In the genomic region with DNA sequence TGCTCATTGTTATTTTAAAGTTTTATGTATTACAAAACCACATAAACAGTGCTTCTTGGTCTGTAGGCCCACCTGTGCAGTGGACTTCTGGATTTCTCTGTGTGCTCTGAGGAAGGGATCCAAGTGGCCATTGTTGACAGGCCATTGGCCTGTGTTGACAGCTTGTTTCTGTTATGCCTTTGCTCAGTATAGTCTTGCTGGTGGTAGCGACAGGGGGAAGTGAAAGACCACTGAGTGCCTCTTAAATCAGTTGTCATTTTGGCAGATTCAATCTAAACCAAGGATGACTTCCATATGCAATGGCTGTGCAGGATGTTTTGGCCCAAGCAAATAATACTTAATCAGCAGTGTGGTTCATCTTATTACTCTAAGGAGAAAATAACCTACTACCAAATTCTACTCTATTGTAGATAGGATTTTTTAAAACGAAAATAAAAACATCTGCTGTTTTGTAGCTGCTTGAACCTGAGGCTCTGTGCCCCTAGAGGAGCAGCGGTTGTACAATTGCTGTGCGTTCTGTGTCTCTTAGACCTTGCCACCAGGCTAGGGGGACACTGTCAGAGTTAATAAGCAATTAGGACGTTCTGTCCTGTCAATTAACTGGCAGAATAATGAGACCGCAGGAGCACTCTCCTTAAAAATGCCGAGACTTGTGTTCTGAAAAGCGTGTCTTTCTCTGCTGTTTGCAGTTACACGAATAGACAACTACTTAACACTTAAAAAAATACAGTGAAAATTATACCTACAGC, we compare ENCODE assay signal across 15 cellular contexts.
A peak's percentile ranks its signal among the peaks of the same experiment; 100 is the strongest.
DNase-seq lines count a peak whose midpoint lies in the region; ATAC-seq and TF ChIP-seq lines count a peak whose summit lies in the region.
"Had no signal": no experiment of that assay in that cellular context is flagged by ENCODE, and none has a peak within 500 bp of the region (broad histone marks: within the 10 kb centered on the region; RNA-seq: fewer than 3 reads in every experiment).

No MANE protein-coding gene starts in this region.

- H3K9me2 ChIP-seq in SK-N-SH, result no peaks in the 10 kb centered on the region

- H3K4me3 Mint-ChIP-seq in memory B cell, result no peak overlapping the region
- H3K4me3 Mint-ChIP-seq: activated naive CD4-positive, alpha-beta T cell treated with anti-CD3 and anti-CD28 coated beads, Interleukin-2, amount 50 U/mL, for 24 hours had no signal

- DNase-seq in memory B cell (ENCODE audit: low spot score in 2 of 2) (no peak), amniotic stem cell (lab: John Stamatoyannopoulos, UW) (no peak), SK-N-SH (no peak)
- no peak for DNase-seq in NK-92 treated with Interleukin-12 subunit alpha and Interleukin-12 subunit beta, amount 100 ng/mL, for 24 hours (lab: John Stamatoyannopoulos, UW)
- DNase-seq: activated CD4-positive, alpha-beta T cell treated with anti-CD3 and anti-CD28 coated beads for 4 hours; Calu3; stimulated activated naive CD4-positive, alpha-beta T cell treated with Interleukin-2 at 50 U/mL for 16 hours had no signal

- H3K4me1 Mint-ChIP-seq in memory B cell, result peaks cover 9% of the 10 kb centered on the region
- H3K4me1 Mint-ChIP-seq: activated naive CD4-positive, alpha-beta T cell treated with anti-CD3 and anti-CD28 coated beads, Interleukin-2, amount 50 U/mL, for 24 hours had no signal

- H3K36me3 ChIP-seq in SK-N-SH (replicated peaks in 1 of 2; ENCODE audit: control insufficient read depth in 1 of 2, insufficient read depth in 2 of 2, low read length in 1 of 2), result no peaks in the 10 kb centered on the region

- H3K27ac Mint-ChIP-seq in memory B cell, result peak overlapping the region; percentile 14
- H3K27ac Mint-ChIP-seq: activated naive CD4-positive, alpha-beta T cell treated with anti-CD3 and anti-CD28 coated beads, Interleukin-2, amount 50 U/mL, for 24 hours had no signal

- H3K9me3 ChIP-seq in SK-N-SH, result no peaks in the 10 kb centered on the region

- ATAC-seq in GM18868 (IDR thresholded peaks at IDR 0.05; ENCODE audit: unreplicated experiment), result peak; percentile 88
- ATAC-seq in HG02571 (IDR thresholded peaks at IDR 0.05; ENCODE audit: unreplicated experiment), result peak; percentile 59
- peak; percentile 77 for ATAC-seq in HG03139 (IDR thresholded peaks at IDR 0.05; ENCODE audit: unreplicated experiment)
- peak; percentile 46 for ATAC-seq in memory B cell (ENCODE audit: low read depth)
- no peak for ATAC-seq in HG02678 (IDR thresholded peaks at IDR 0.05; ENCODE audit: unreplicated experiment)
- ATAC-seq: Right ventricle myocardium inferior had no signal

- no peaks in the 10 kb centered on the region for H3K27me3 Mint-ChIP-seq in memory B cell
- H3K27me3 Mint-ChIP-seq: activated naive CD4-positive, alpha-beta T cell treated with anti-CD3 and anti-CD28 coated beads, Interleukin-2, amount 50 U/mL, for 24 hours had no signal

- no peak for TF ChIP-seq RAD21 in SK-N-SH (IDR thresholded peaks at IDR 0.05; ENCODE audit: low read length)

- no peaks in the 10 kb centered on the region for H3K4me1 ChIP-seq in SK-N-SH (ENCODE audit: control insufficient read depth in 1 of 2, insufficient read depth in 2 of 2, low read depth in 1 of 2, low read length in 1 of 2)
- H3K4me1 ChIP-seq: parathyroid adenoma had no signal

- peaks cover 8% of the 10 kb centered on the region for H3K9me3 Mint-ChIP-seq in memory B cell

- no peak overlapping the region for H2AFZ ChIP-seq in SK-N-SH (ENCODE audit: low read depth)
- H2AFZ ChIP-seq: parathyroid adenoma had no signal

- no peaks in the 10 kb centered on the region for H3K79me2 ChIP-seq in SK-N-SH (ENCODE audit: insufficient read depth)
- H3K79me2 ChIP-seq: parathyroid adenoma had no signal

- no peak overlapping the region for H3K27ac ChIP-seq in SK-N-SH (ENCODE audit: low read depth in 2 of 2, low read length in 1 of 2)
- H3K27ac ChIP-seq: parathyroid adenoma had no signal

- no peak overlapping the region for H3K4me2 ChIP-seq in SK-N-SH
- H3K4me2 ChIP-seq: smooth muscle cell had no signal

- H3K27me3 ChIP-seq in SK-N-SH (ENCODE audit: insufficient read depth), result no peaks in the 10 kb centered on the region

- H3K4me3 ChIP-seq in SK-N-SH (ENCODE audit: low read depth in 2 of 2, low read length in 1 of 2), result no peak overlapping the region
- H3K4me3 ChIP-seq: smooth muscle cell had no signal

- CTCF ChIA-PET in SK-N-SH (lab: Yijun Ruan, JAX), result no interaction called here

- WGBS in SK-N-SH (ENCODE audit: low lambda C conversion rate), result 84% methylated on average over 9 of the region's 9 CpGs

- no peak for TF ChIP-seq CTCF in SK-N-SH (IDR thresholded peaks at IDR 0.05)

- H3F3A ChIP-seq in SK-N-SH (replicated peaks; ENCODE audit: insufficient read depth), result no peaks in the 10 kb centered on the region

- TF ChIP-seq EP300 in SK-N-SH (IDR thresholded peaks at IDR 0.05; ENCODE audit: borderline replicate concordance in 1 of 2, low read depth in 1 of 2, low read length in 1 of 2), result no peak

- no peaks in the 10 kb centered on the region for H4K20me1 ChIP-seq in SK-N-SH (ENCODE audit: insufficient read depth)

- H3K36me3 Mint-ChIP-seq in memory B cell, result peaks cover 26% of the 10 kb centered on the region

- POLR2A ChIA-PET in SK-N-SH (lab: Yijun Ruan, JAX), result no interaction called here

- no peak overlapping the region for H3K9ac ChIP-seq in SK-N-SH
- H3K9ac ChIP-seq: parathyroid adenoma had no signal

TF ChIP-seq in SK-N-SH, 30 proteins besides CTCF, POLR2A, EP300 and RAD21:
- no peak for TF ChIP-seq FOSL2 (IDR thresholded peaks at IDR 0.05; ENCODE audit: borderline replicate concordance, low read depth)
- no peak for TF ChIP-seq POLR2AphosphoS5 (IDR thresholded peaks at IDR 0.05; ENCODE audit: low read depth, low read length)
- no peak for TF ChIP-seq YY1 (IDR thresholded peaks at IDR 0.05; ENCODE audit: low read depth)
- TF ChIP-seq, protein P1, sequence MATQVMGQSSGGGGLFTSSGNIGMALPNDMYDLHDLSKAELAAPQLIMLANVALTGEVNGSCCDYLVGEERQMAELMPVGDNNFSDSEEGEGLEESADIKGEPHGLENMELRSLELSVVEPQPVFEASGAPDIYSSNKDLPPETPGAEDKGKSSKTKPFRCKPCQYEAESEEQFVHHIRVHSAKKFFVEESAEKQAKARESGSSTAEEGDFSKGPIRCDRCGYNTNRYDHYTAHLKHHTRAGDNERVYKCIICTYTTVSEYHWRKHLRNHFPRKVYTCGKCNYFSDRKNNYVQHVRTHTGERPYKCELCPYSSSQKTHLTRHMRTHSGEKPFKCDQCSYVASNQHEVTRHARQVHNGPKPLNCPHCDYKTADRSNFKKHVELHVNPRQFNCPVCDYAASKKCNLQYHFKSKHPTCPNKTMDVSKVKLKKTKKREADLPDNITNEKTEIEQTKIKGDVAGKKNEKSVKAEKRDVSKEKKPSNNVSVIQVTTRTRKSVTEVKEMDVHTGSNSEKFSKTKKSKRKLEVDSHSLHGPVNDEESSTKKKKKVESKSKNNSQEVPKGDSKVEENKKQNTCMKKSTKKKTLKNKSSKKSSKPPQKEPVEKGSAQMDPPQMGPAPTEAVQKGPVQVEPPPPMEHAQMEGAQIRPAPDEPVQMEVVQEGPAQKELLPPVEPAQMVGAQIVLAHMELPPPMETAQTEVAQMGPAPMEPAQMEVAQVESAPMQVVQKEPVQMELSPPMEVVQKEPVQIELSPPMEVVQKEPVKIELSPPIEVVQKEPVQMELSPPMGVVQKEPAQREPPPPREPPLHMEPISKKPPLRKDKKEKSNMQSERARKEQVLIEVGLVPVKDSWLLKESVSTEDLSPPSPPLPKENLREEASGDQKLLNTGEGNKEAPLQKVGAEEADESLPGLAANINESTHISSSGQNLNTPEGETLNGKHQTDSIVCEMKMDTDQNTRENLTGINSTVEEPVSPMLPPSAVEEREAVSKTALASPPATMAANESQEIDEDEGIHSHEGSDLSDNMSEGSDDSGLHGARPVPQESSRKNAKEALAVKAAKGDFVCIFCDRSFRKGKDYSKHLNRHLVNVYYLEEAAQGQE (IDR thresholded peaks at IDR 0.05; ENCODE audit: low read depth, low read length), result no peak
- no peak for TF ChIP-seq NRF1 (IDR thresholded peaks at IDR 0.05; ENCODE audit: low read depth, low read length)
- no peak for TF ChIP-seq RXRA (IDR thresholded peaks at IDR 0.05; ENCODE audit: borderline replicate concordance, low read depth)
- no peak for TF ChIP-seq CHD2 (IDR thresholded peaks at IDR 0.05; ENCODE audit: low read length, partially characterized antibody)
- TF ChIP-seq GATA2 (CRISPR knock-in tag; IDR thresholded peaks at IDR 0.05), result no peak
- no peak for TF ChIP-seq JUND (IDR thresholded peaks at IDR 0.05)
- no peak for TF ChIP-seq TCF12 (IDR thresholded peaks at IDR 0.05)
- no peak for TF ChIP-seq GABPA (IDR thresholded peaks at IDR 0.05; ENCODE audit: low read depth)
- TF ChIP-seq TAF1 (IDR thresholded peaks at IDR 0.05; ENCODE audit: borderline replicate concordance, low read depth, low read length), result no peak
- TF ChIP-seq ELF1 (IDR thresholded peaks at IDR 0.05), result no peak
- TF ChIP-seq RCOR1 (IDR thresholded peaks at IDR 0.05; ENCODE audit: low read length), result no peak
- no peak for TF ChIP-seq SIN3A (IDR thresholded peaks at IDR 0.05; ENCODE audit: borderline replicate concordance, low read depth, low read length)
- no peak for TF ChIP-seq SMC3 (IDR thresholded peaks at IDR 0.05; ENCODE audit: low read depth, low read length)
- TF ChIP-seq, protein P2, sequence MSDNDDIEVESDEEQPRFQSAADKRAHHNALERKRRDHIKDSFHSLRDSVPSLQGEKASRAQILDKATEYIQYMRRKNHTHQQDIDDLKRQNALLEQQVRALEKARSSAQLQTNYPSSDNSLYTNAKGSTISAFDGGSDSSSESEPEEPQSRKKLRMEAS (IDR thresholded peaks at IDR 0.05; ENCODE audit: low read depth), result no peak
- TF ChIP-seq MXI1 (IDR thresholded peaks at IDR 0.05; ENCODE audit: low read depth, low read length), result no peak
- TF ChIP-seq FOXM1 (IDR thresholded peaks at IDR 0.05; ENCODE audit: low read depth), result no peak
